14 cellular contexts compared by ENCODE assay signal in the genomic region with DNA sequence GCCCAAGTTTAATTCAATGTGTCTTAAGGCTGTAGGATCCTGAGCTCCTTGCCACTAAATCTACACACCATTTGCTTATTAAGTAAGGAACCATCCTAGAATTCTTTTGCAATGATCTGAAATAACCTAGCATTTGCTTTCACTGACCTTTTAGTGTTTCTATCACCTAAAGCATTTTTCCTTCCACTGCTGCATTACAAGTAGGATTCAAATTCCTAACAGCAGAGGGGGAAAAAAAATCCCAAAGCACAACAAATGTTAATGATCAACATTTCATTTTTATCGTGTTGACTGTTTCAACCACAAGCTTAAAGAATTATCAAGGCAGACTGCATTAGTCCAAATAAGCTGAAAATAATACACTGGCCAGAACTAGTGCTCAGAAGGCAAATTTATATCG.
DNase-seq lines count a peak whose midpoint lies in the region; ATAC-seq, FAIRE-seq and TF ChIP-seq lines count a peak whose summit lies in the region.
"Had no signal": no experiment of that assay in that cellular context is flagged by ENCODE, and none has a peak within 500 bp of the region (broad histone marks: within the 10 kb centered on the region; RNA-seq: fewer than 3 reads in every experiment).

No MANE protein-coding gene starts in this region.

- H3K9me3 ChIP-seq in cardiac muscle cell (ENCODE audit: low read depth) (no peaks in the 10 kb centered on the region), heart right ventricle (peaks cover 0 to 7% (median 0%) of the 10 kb centered on the region in 11 donors), body of pancreas (no peaks in the 10 kb centered on the region)
- H3K9me3 ChIP-seq: suprapubic skin had no signal

- TF ChIP-seq POLR2A in body of pancreas (IDR thresholded peaks at IDR 0.05) = no peak

- H3K4me3 ChIP-seq in cardiac muscle cell = no peak overlapping the region
- H3K4me3 ChIP-seq in heart right ventricle = no peak overlapping the region
- no peak overlapping the region for H3K4me3 ChIP-seq in body of pancreas
- H3K4me3 ChIP-seq: suprapubic skin had no signal

- ATAC-seq in heart right ventricle (no peak), body of pancreas (peak; percentile 28), HG03025 (IDR thresholded peaks at IDR 0.05; ENCODE audit: low FRiP score, unreplicated experiment) (no peak)
- ATAC-seq: activated CD8-positive, alpha-beta memory T cell treated with anti-CD3 and anti-CD28 coated beads, Interleukin-2, amount 10 ng/mL, durations not matched to agents 7 days and 5 days had no signal

- DNase-seq in cardiac muscle cell (ENCODE audit: low read depth in 1 of 2, low spot score in 1 of 2) (peak in 1 of 2 donors; percentile 40), heart right ventricle (no peak), body of pancreas (no peak), type B pancreatic cell (ENCODE audit: extremely low spot score, unreplicated experiment) (no peak)
- no peak for DNase-seq in stimulated activated CD4-positive, alpha-beta T cell treated with anti-CD3 and anti-CD28 coated beads, Interleukin-4, amount 100 ng/mL, for 24 hours
- no peak for DNase-seq in activated CD8-positive, alpha-beta memory T cell treated with anti-CD3 and anti-CD28 coated beads, Interleukin-2, amount 50 U/mL, for 4 hours
- DNase-seq: activated CD8-positive, alpha-beta memory T cell treated with anti-CD3 and anti-CD28 coated beads, Interleukin-2, amount 10 ng/mL, durations not matched to agents 7 days and 5 days; activated naive CD4-positive, alpha-beta T cell treated with anti-CD3 and anti-CD28 coated beads for 36 hours; SIG-M5; stimulated activated CD4-positive, alpha-beta T cell treated with anti-CD3 and anti-CD28 coated beads, Interleukin-12 subunit alpha, Interleukin-12 subunit beta, amount 100 ng/mL, for 4 hours had no signal

- H3K36me3 ChIP-seq in cardiac muscle cell (no peaks in the 10 kb centered on the region), heart right ventricle (no peaks in the 10 kb centered on the region), body of pancreas (replicated peaks in 1 of 2; ENCODE audit: insufficient read depth in 1 of 2, low read depth in 2 of 2) (no peaks in the 10 kb centered on the region)
- H3K36me3 ChIP-seq: suprapubic skin had no signal

- H3K4me3 Mint-ChIP-seq in type B pancreatic cell = no peak overlapping the region
- H3K4me3 Mint-ChIP-seq: activated CD8-positive, alpha-beta memory T cell treated with anti-CD3 and anti-CD28 coated beads, Interleukin-2, amount 10 ng/mL, durations not matched to agents 7 days and 5 days; activated naive CD4-positive, alpha-beta T cell treated with anti-CD3 and anti-CD28 coated beads for 36 hours had no signal

- intact Hi-C loops in heart right ventricle (cut with DNase I) = no loop called here
- intact Hi-C loops in body of pancreas (cut with DNase I) = no loop called here

- TF ChIP-seq CTCF in cardiac muscle cell (IDR thresholded peaks at IDR 0.05; ENCODE audit: low read depth, low read length) (peak; percentile 33), heart right ventricle (IDR thresholded peaks at IDR 0.05) (peak in 1 of 9 donors; percentile 21), body of pancreas (IDR thresholded peaks at IDR 0.05) (peak in 5 of 7 experiments; percentile 6 to 46 (median 32)), type B pancreatic cell (conservative IDR thresholded peaks at IDR 0.05) (peak; percentile 51)

- peaks cover 31% of the 10 kb centered on the region for H3K4me1 ChIP-seq in cardiac muscle cell (ENCODE audit: low read depth)
- H3K4me1 ChIP-seq in heart right ventricle = peaks cover 0 to 8% (median 0%) of the 10 kb centered on the region in 9 donors
- peaks cover 40% of the 10 kb centered on the region for H3K4me1 ChIP-seq in body of pancreas

- FAIRE-seq in islet of Langerhans (lab: Jason Lieb, UNC) = peak; percentile 17
- FAIRE-seq: TTC549 had no signal

- H3K27me3 ChIP-seq in cardiac muscle cell = no peaks in the 10 kb centered on the region
- H3K27me3 ChIP-seq in heart right ventricle = no peaks in the 10 kb centered on the region
- H3K27me3 ChIP-seq in body of pancreas = no peaks in the 10 kb centered on the region
- H3K27me3 ChIP-seq: suprapubic skin had no signal

- H3K9me3 Mint-ChIP-seq in type B pancreatic cell = peaks cover 11% of the 10 kb centered on the region
- H3K9me3 Mint-ChIP-seq: activated naive CD4-positive, alpha-beta T cell treated with anti-CD3 and anti-CD28 coated beads for 36 hours had no signal

- no peaks in the 10 kb centered on the region for H3K27me3 Mint-ChIP-seq in type B pancreatic cell
- H3K27me3 Mint-ChIP-seq: activated CD8-positive, alpha-beta memory T cell treated with anti-CD3 and anti-CD28 coated beads, Interleukin-2, amount 10 ng/mL, durations not matched to agents 7 days and 5 days had no signal

- H3K27ac ChIP-seq in cardiac muscle cell = no peak overlapping the region
- H3K27ac ChIP-seq in heart right ventricle = no peak overlapping the region
- H3K27ac ChIP-seq in body of pancreas = peak overlapping the region in 2 of 4 donors; percentile 6 to 18
- H3K27ac ChIP-seq: suprapubic skin had no signal

- peak overlapping the region; percentile 35 for H3K27ac Mint-ChIP-seq in type B pancreatic cell
- H3K27ac Mint-ChIP-seq: activated CD8-positive, alpha-beta memory T cell treated with anti-CD3 and anti-CD28 coated beads, Interleukin-2, amount 10 ng/mL, durations not matched to agents 7 days and 5 days; activated naive CD4-positive, alpha-beta T cell treated with anti-CD3 and anti-CD28 coated beads for 36 hours had no signal

- H3K4me1 Mint-ChIP-seq in type B pancreatic cell (ENCODE audit: unreplicated experiment) = peaks cover 28% of the 10 kb centered on the region
- H3K4me1 Mint-ChIP-seq: activated CD8-positive, alpha-beta memory T cell treated with anti-CD3 and anti-CD28 coated beads, Interleukin-2, amount 10 ng/mL, durations not matched to agents 7 days and 5 days had no signal

- peaks cover 12% of the 10 kb centered on the region for H3K36me3 Mint-ChIP-seq in type B pancreatic cell

- WGBS in heart right ventricle, 2 donors = 66 to 74% methylated on average over 2 of the region's 2 CpGs
- WGBS in body of pancreas, 2 donors = 40 to 42% methylated on average over 2 of the region's 2 CpGs
